21 cellular contexts compared by ENCODE assay signal in genomic region chr2:143572421-143572820, GRCh38.
DNase-seq lines count a peak whose midpoint lies in the region; ATAC-seq and TF ChIP-seq lines count a peak whose summit lies in the region.
"Had no signal": no experiment of that assay in that cellular context is flagged by ENCODE, and none has a peak within 500 bp of the region (broad histone marks: within the 10 kb centered on the region; RNA-seq: fewer than 3 reads in every experiment).

No MANE protein-coding gene starts in this region.

- no peaks in the 10 kb centered on the region for H3K36me3 ChIP-seq in RWPE2 (ENCODE audit: low read depth)
- H3K36me3 ChIP-seq: BE2C had no signal

- peak overlapping the region; percentile 18 for H3K27ac Mint-ChIP-seq in activated naive CD8-positive, alpha-beta T cell
- H3K27ac Mint-ChIP-seq in activated naive CD8-positive, alpha-beta T cell treated with anti-CD3 and anti-CD28 coated beads for 36 hours, result no peak overlapping the region
- H3K27ac Mint-ChIP-seq in endothelial cell (ENCODE audit: unreplicated experiment), result no peak overlapping the region

- ATAC-seq in RWPE2 (ENCODE audit: low read depth), result peak; percentile 77
- ATAC-seq in HG03045 (IDR thresholded peaks at IDR 0.05; ENCODE audit: unreplicated experiment), result no peak
- ATAC-seq: A549, Panc1 had no signal

- no peaks in the 10 kb centered on the region for H3K9me3 Mint-ChIP-seq in activated naive CD8-positive, alpha-beta T cell (ENCODE audit: low read depth)
- peaks cover 2% of the 10 kb centered on the region for H3K9me3 Mint-ChIP-seq in activated naive CD8-positive, alpha-beta T cell treated with anti-CD3 and anti-CD28 coated beads for 36 hours
- no peaks in the 10 kb centered on the region for H3K9me3 Mint-ChIP-seq in endothelial cell (ENCODE audit: unreplicated experiment)

- H3K27ac ChIP-seq in RWPE2 (ENCODE audit: poor library complexity, severe bottlenecking) (no peak overlapping the region), epithelial cell of prostate (no peak overlapping the region)
- H3K27ac ChIP-seq: A549, KMS-11 had no signal

- no peaks in the 10 kb centered on the region for H3K9me3 ChIP-seq in RWPE2 (ENCODE audit: severe bottlenecking)
- H3K9me3 ChIP-seq: A549, BE2C had no signal

- H3K27me3 Mint-ChIP-seq in activated naive CD8-positive, alpha-beta T cell, result no peaks in the 10 kb centered on the region
- H3K27me3 Mint-ChIP-seq in activated naive CD8-positive, alpha-beta T cell treated with anti-CD3 and anti-CD28 coated beads for 36 hours, result no peaks in the 10 kb centered on the region
- peaks cover 3% of the 10 kb centered on the region for H3K27me3 Mint-ChIP-seq in endothelial cell (ENCODE audit: unreplicated experiment)

- no peak overlapping the region for H3K4me3 ChIP-seq in RWPE2 (ENCODE audit: severe bottlenecking)
- H3K4me3 ChIP-seq: A549 had no signal

- TF ChIP-seq CTCF in RWPE2 (IDR thresholded peaks at IDR 0.05; ENCODE audit: poor library complexity, severe bottlenecking) (no peak), endothelial cell (IDR thresholded peaks at IDR 0.05; ENCODE audit: unreplicated experiment) (no peak)

- peaks cover 9% of the 10 kb centered on the region for H3K4me1 Mint-ChIP-seq in activated naive CD8-positive, alpha-beta T cell (ENCODE audit: low read depth)
- H3K4me1 Mint-ChIP-seq in activated naive CD8-positive, alpha-beta T cell treated with anti-CD3 and anti-CD28 coated beads for 36 hours, result no peaks in the 10 kb centered on the region
- H3K4me1 Mint-ChIP-seq in endothelial cell (ENCODE audit: unreplicated experiment), result no peaks in the 10 kb centered on the region

- H3K27me3 ChIP-seq in RWPE2 (ENCODE audit: insufficient read depth, poor library complexity, severe bottlenecking), result no peaks in the 10 kb centered on the region
- H3K27me3 ChIP-seq: BE2C had no signal

- no peak overlapping the region for H3K4me3 Mint-ChIP-seq in activated naive CD8-positive, alpha-beta T cell
- H3K4me3 Mint-ChIP-seq in activated naive CD8-positive, alpha-beta T cell treated with anti-CD3 and anti-CD28 coated beads for 36 hours, result no peak overlapping the region
- H3K4me3 Mint-ChIP-seq in endothelial cell (ENCODE audit: unreplicated experiment), result no peak overlapping the region

- peaks cover 23% of the 10 kb centered on the region for H3K36me3 Mint-ChIP-seq in activated naive CD8-positive, alpha-beta T cell
- H3K36me3 Mint-ChIP-seq in activated naive CD8-positive, alpha-beta T cell treated with anti-CD3 and anti-CD28 coated beads for 36 hours, result peaks cover 25% of the 10 kb centered on the region
- no peaks in the 10 kb centered on the region for H3K36me3 Mint-ChIP-seq in endothelial cell (ENCODE audit: low read depth, unreplicated experiment)

- H3K4me1 ChIP-seq in RWPE2 (ENCODE audit: insufficient read depth, poor library complexity, severe bottlenecking), result no peaks in the 10 kb centered on the region
- H3K4me1 ChIP-seq: A549, BE2C had no signal

- no peak for DNase-seq in activated naive CD8-positive, alpha-beta T cell treated with anti-CD3 and anti-CD28 coated beads for 36 hours
- DNase-seq in RWPE2 (ENCODE audit: low spot score), result no peak
- DNase-seq in epithelial cell of prostate (ENCODE audit: low read depth, low spot score), result peak; percentile 18
- no peak for DNase-seq in NCI-H524 treated with DMSO at 0.1 percent for 48 hours (lab: John Stamatoyannopoulos, UW)
- no peak for DNase-seq in endothelial cell (ENCODE audit: low spot score)
- DNase-seq: BE2C; GOT3; HCEC 1CT; IMR-90; NCI-H1105; NCI-H146; NCI-H2029; NCI-H2227 treated with DMSO at 0.1 percent for 48 hours; NCI-H510A treated with DMSO at 0.1 percent for 48 hours; NCI-H774; NK-92 treated with Interleukin-12 subunit alpha and Interleukin-12 subunit beta, amount 100 ng/mL, for 24 hours had no signal
